ENCODE assay signal across 9 cellular contexts in genomic region chr18:12645751-12646203, GRCh38. TPM values are rescaled to one million over a fixed set of nuclear protein-coding genes. Genes with fewer than 3 reads are reported as not detected.
A peak's percentile ranks its signal among the peaks of the same experiment; 100 is the strongest.
DNase-seq lines count a peak whose midpoint lies in the region; ATAC-seq, FAIRE-seq and TF ChIP-seq lines count a peak whose summit lies in the region.
"Had no signal": no experiment of that assay in that cellular context is flagged by ENCODE, and none has a peak within 500 bp of the region (broad histone marks: within the 10 kb centered on the region; RNA-seq: fewer than 3 reads in every experiment).

No MANE protein-coding gene starts in this region.

- DNase-seq in NCI-H1105 treated with DMSO at 0.1 percent for 48 hours (lab: John Stamatoyannopoulos, UW) (peak; percentile 70), cerebellar cortex (ENCODE audit: low spot score) (peak; percentile 88), keratinocyte (ENCODE audit: low read depth, low spot score) (no peak), superior temporal gyrus (ENCODE audit: extremely low spot score) (peak; percentile 65), GM10248 (ENCODE audit: extremely low spot score) (no peak)
- no peak for DNase-seq in NK-92 treated with Interleukin-12 subunit alpha and Interleukin-12 subunit beta, amount 100 ng/mL, for 24 hours (lab: John Stamatoyannopoulos, UW)
- no peak for DNase-seq in T-helper 2 cell treated with Interferon-gamma antibody and Interleukin-4, amounts not matched to agents 5 μg/mL and 100 μg/mL, for 36 hours (ENCODE audit: low spot score)

- H3K4me3 Mint-ChIP-seq in T-helper 2 cell treated with Interferon-gamma antibody and Interleukin-4, amounts not matched to agents 5 μg/mL and 100 μg/mL, for 36 hours: no peak overlapping the region

- H3K9ac ChIP-seq in keratinocyte (ENCODE audit: control insufficient read depth, extremely low read depth, insufficient read depth, low read length): peak overlapping the region; percentile 35

- H3K79me2 ChIP-seq in keratinocyte (ENCODE audit: control insufficient read depth, insufficient read depth, low read length): peaks cover 52% of the 10 kb centered on the region

- peaks cover 26% of the 10 kb centered on the region for H3K4me1 ChIP-seq in keratinocyte (ENCODE audit: control insufficient read depth, extremely low read depth, insufficient read depth, low read length)

- H3K9me1 ChIP-seq in keratinocyte (ENCODE audit: control insufficient read depth, extremely low read depth, insufficient read depth, low read length): peaks cover 3% of the 10 kb centered on the region

- dilution Hi-C loops in keratinocyte (cut with MboI; ENCODE audit: extremely low pct_ligation_motif_present, low sequenced_read_pairs): no loop called here

- H3K36me3 ChIP-seq in keratinocyte (ENCODE audit: control insufficient read depth in 2 of 2, extremely low read depth in 1 of 2, insufficient read depth in 2 of 2, low read length in 2 of 2): no peaks in the 10 kb centered on the region
- H3K36me3 ChIP-seq: tibial nerve had no signal

- peak overlapping the region in 1 of 3 experiments; percentile 32 for H3K4me3 ChIP-seq in keratinocyte (ENCODE audit: control insufficient read depth in 2 of 3, extremely low read depth in 1 of 3, insufficient read depth in 2 of 3, low read depth in 1 of 3, low read length in 3 of 3)
- H3K4me3 ChIP-seq: tibial nerve had no signal

- H4K20me1 ChIP-seq in keratinocyte (ENCODE audit: control insufficient read depth, extremely low read depth, insufficient read depth, low read length): no peaks in the 10 kb centered on the region

- H3K4me1 Mint-ChIP-seq in T-helper 2 cell treated with Interferon-gamma antibody and Interleukin-4, amounts not matched to agents 5 μg/mL and 100 μg/mL, for 36 hours (ENCODE audit: low read depth): peaks cover 5% of the 10 kb centered on the region

- no peaks in the 10 kb centered on the region for H3K9me3 ChIP-seq in keratinocyte (ENCODE audit: control insufficient read depth, low read depth, low read length)
- H3K9me3 ChIP-seq: tibial nerve had no signal

- no peaks in the 10 kb centered on the region for H3K27me3 ChIP-seq in keratinocyte (ENCODE audit: control insufficient read depth, extremely low read depth, insufficient read depth, low read length)
- H3K27me3 ChIP-seq: tibial nerve had no signal

- POLR2A ChIA-PET in GM10248 (lab: Yijun Ruan, JAX): no interaction called here

- no peaks in the 10 kb centered on the region for H3K9me3 Mint-ChIP-seq in T-helper 2 cell treated with Interferon-gamma antibody and Interleukin-4, amounts not matched to agents 5 μg/mL and 100 μg/mL, for 36 hours

- no peak overlapping the region for H3K27ac Mint-ChIP-seq in T-helper 2 cell treated with Interferon-gamma antibody and Interleukin-4, amounts not matched to agents 5 μg/mL and 100 μg/mL, for 36 hours

- TF ChIP-seq CTCF in keratinocyte (optimal IDR thresholded peaks at IDR 0.05 in 1 of 3, IDR thresholded peaks at IDR 0.05 in 1 of 3, conservative IDR thresholded peaks at IDR 0.05 in 1 of 3; ENCODE audit: extremely low read depth in 1 of 3, insufficient read depth in 2 of 3, low read length in 3 of 3) (no peak), GM10248 (IDR thresholded peaks at IDR 0.05; ENCODE audit: control extremely low read depth, extremely low read depth, low read depth, missing control alignments) (no peak)

- peak; percentile 26 for FAIRE-seq in keratinocyte (lab: Jason Lieb, UNC)

- peak overlapping the region; percentile 56 for H2AFZ ChIP-seq in keratinocyte (ENCODE audit: control insufficient read depth, low read length)

- H3K36me3 Mint-ChIP-seq in T-helper 2 cell treated with Interferon-gamma antibody and Interleukin-4, amounts not matched to agents 5 μg/mL and 100 μg/mL, for 36 hours (ENCODE audit: low read depth): no peaks in the 10 kb centered on the region

- CTCF ChIA-PET in GM10248 (lab: Yijun Ruan, JAX): interaction anchor here (1.0 kb wide), 1 partner anchor 168 kb away, joined by 3 read pairs; no protein-coding TSS in a partner anchor

- no peak for ATAC-seq in GM21447 (IDR thresholded peaks at IDR 0.05; ENCODE audit: unreplicated experiment)

- peak overlapping the region; percentile 72 for H3K27ac ChIP-seq in keratinocyte (ENCODE audit: control insufficient read depth, insufficient read depth, low read length)

- peak overlapping the region; percentile 69 for H3K4me2 ChIP-seq in keratinocyte (ENCODE audit: control insufficient read depth, extremely low read depth, insufficient read depth, low read depth, low read length)

- no peaks in the 10 kb centered on the region for H3K27me3 Mint-ChIP-seq in T-helper 2 cell treated with Interferon-gamma antibody and Interleukin-4, amounts not matched to agents 5 μg/mL and 100 μg/mL, for 36 hours (ENCODE audit: low read depth)

RNA-seq across cellular contexts. Expression of gene SPIRE1, which starts 12.1 kb away (rescaled TPM):
- polyA plus RNA-seq in keratinocyte: 14.3 to 20.6 TPM (median 14.4 TPM) in 3 replicates
- 55.0 TPM for polyA plus RNA-seq in keratinocyte (2011; ENCODE audit: low read depth)
- polyA plus RNA-seq in keratinocyte (2011; cell fraction: cytosol; rRNA removed): 15.1 and 21.3 TPM in 2 replicates
- 17.0 and 19.7 TPM in 2 replicates for polyA plus RNA-seq in keratinocyte (2011; cell fraction: nucleus; rRNA removed)
- 15.4 and 24.3 TPM in 2 replicates for polyA plus RNA-seq in keratinocyte (2012; ENCODE audit: low replicate concordance)
- polyA minus RNA-seq in keratinocyte: 12.7 to 21.6 TPM (median 21.5 TPM) in 3 replicates
- polyA minus RNA-seq in keratinocyte (2011; cell fraction: cytosol; rRNA and poly(A)+ RNA removed): 20.9 TPM
- polyA minus RNA-seq in keratinocyte (2011; cell fraction: nucleus; rRNA and poly(A)+ RNA removed): 14.2 and 32.3 TPM in 2 replicates

RNA-seq across cellular contexts. Expression of gene CEP76, which starts 56.7 kb away (rescaled TPM):
- 7.5 to 10.7 TPM (median 8.3 TPM) in 3 replicates for polyA plus RNA-seq in keratinocyte
- 12.5 TPM for polyA plus RNA-seq in keratinocyte (2011; ENCODE audit: low read depth)
- 5.2 and 9.9 TPM in 2 replicates for polyA plus RNA-seq in keratinocyte (2011; cell fraction: cytosol; rRNA removed)
- 10.3 and 12.0 TPM in 2 replicates for polyA plus RNA-seq in keratinocyte (2011; cell fraction: nucleus; rRNA removed)
- polyA plus RNA-seq in keratinocyte (2012; ENCODE audit: low replicate concordance): 5.0 and 9.5 TPM in 2 replicates
- polyA minus RNA-seq in keratinocyte: 9.1 to 11.2 TPM (median 11.2 TPM) in 3 replicates
- polyA minus RNA-seq in keratinocyte (2011; cell fraction: cytosol; rRNA and poly(A)+ RNA removed): 7.1 TPM
- 5.0 and 13.7 TPM in 2 replicates for polyA minus RNA-seq in keratinocyte (2011; cell fraction: nucleus; rRNA and poly(A)+ RNA removed)

RNA-seq across cellular contexts. Expression of gene PSMG2, which starts 57.1 kb away (rescaled TPM):
- polyA plus RNA-seq in keratinocyte: 40.0 to 69.3 TPM (median 50.7 TPM) in 3 replicates
- polyA plus RNA-seq in keratinocyte (2011; ENCODE audit: low read depth): 4.0 TPM
- 43.4 and 74.3 TPM in 2 replicates for polyA plus RNA-seq in keratinocyte (2011; cell fraction: cytosol; rRNA removed)
- polyA plus RNA-seq in keratinocyte (2011; cell fraction: nucleus; rRNA removed): 29.5 and 36.2 TPM in 2 replicates
- polyA plus RNA-seq in keratinocyte (2012; ENCODE audit: low replicate concordance): 54.3 and 56.5 TPM in 2 replicates
- polyA minus RNA-seq in keratinocyte: 25.7 to 41.6 TPM (median 29.7 TPM) in 3 replicates
- polyA minus RNA-seq in keratinocyte (2011; cell fraction: cytosol; rRNA and poly(A)+ RNA removed): 34.1 TPM
- 6.5 and 11.8 TPM in 2 replicates for polyA minus RNA-seq in keratinocyte (2011; cell fraction: nucleus; rRNA and poly(A)+ RNA removed)

Comparison
In these comparisons a context has a peak if more than half of its experiments do, and no peak if none do; other contexts are left out.
1. DNase-seq: peak in NCI-H1105 treated with DMSO at 0.1 percent for 48 hours (single experiment), cerebellar cortex (single experiment) and superior temporal gyrus (single experiment); none in keratinocyte (single experiment), NK-92 treated with Interleukin-12 subunit alpha and Interleukin-12 subunit beta, amount 100 ng/mL, for 24 hours (single experiment), T-helper 2 cell treated with Interferon-gamma antibody and Interleukin-4, amounts not matched to agents 5 μg/mL and 100 μg/mL, for 36 hours (single experiment) and GM10248 (single experiment).